8 cellular contexts compared by ENCODE assay signal in the genomic region with DNA sequence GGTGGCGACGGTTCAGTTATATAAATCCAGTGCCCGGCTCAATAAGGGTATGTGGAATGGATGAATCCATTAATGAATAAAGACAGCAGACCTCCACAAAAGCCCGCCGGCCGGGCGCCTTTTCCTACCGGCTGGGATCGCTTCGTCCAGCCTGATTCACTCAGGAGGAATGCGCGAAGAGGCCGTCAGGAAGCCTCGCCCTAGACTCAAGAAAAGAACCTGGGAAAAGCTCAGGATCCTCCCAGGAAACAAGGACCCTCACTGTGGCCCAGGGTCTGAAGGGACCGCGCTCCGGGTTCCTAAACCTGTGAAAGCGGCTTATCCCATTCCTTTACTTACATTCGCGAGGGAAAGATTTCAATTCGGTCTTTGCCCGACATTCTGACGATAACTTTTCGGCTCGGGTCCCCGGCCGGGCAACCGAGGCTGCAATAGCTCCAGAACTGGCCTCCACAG. TPM values are rescaled to one million over a fixed set of nuclear protein-coding genes. Genes with fewer than 3 reads are reported as not detected.
DNase-seq lines count a peak whose midpoint lies in the region; ATAC-seq and TF ChIP-seq lines count a peak whose summit lies in the region.

No MANE protein-coding gene starts in this region.

- H2BK5ac ChIP-seq in mesenchymal stem cell (ENCODE audit: low read depth, low read length, poor library complexity, severe bottlenecking) = peak overlapping the region; percentile 80

- POLR2A ChIA-PET in activated CD4-positive, alpha-beta T cell treated with anti-CD3 and anti-CD28 coated beads for 36 hours (lab: Charles Lee) = interaction anchor here (0.7 to 1.2 kb wide), 4 partner anchors 66 to 457 kb away, joined by 3 to 4 read pairs (median 3); partner anchors contain the start of genes RDH11 and ZFYVE26

- TF ChIP-seq CTCF in coronary artery (IDR thresholded peaks at IDR 0.05) (no peak), GM13977 (IDR thresholded peaks at IDR 0.05; ENCODE audit: extremely low read depth, insufficient read depth, missing control alignments) (no peak)

- no peak overlapping the region for H2BK15ac ChIP-seq in mesenchymal stem cell (ENCODE audit: low read depth, poor library complexity, severe bottlenecking)

- no peak for ATAC-seq in activated CD4-positive, alpha-beta T cell treated with anti-CD3 and anti-CD28 coated beads for 36 hours

- H3K4me1 ChIP-seq in mesenchymal stem cell (ENCODE audit: control insufficient read depth, insufficient read depth, low read depth, low read length) = peaks cover 8% of the 10 kb centered on the region

- peak overlapping the region in 1 of 2 experiments; percentile 77 for H3K14ac ChIP-seq in mesenchymal stem cell (ENCODE audit: low read length in 2 of 2)

- peak overlapping the region; percentile 71 for H2BK120ac ChIP-seq in mesenchymal stem cell (ENCODE audit: low read depth, low read length)

- CTCF ChIA-PET in activated CD4-positive, alpha-beta T cell treated with anti-CD3 and anti-CD28 coated beads for 36 hours (lab: Charles Lee) = interaction anchor here (0.6 to 2.6 kb wide), 27 partner anchors 8 to 1502 kb away, joined by 3 to 19 read pairs (median 3); partner anchors contain the start of genes GPHN and PALS1

- H3K9ac ChIP-seq in mesenchymal stem cell (ENCODE audit: low read length) = peak overlapping the region; percentile 95

- H2AK5ac ChIP-seq in mesenchymal stem cell (ENCODE audit: low read length, severe bottlenecking) = no peak overlapping the region

- peaks cover 56% of the 10 kb centered on the region for H3K4me1 Mint-ChIP-seq in activated CD4-positive, alpha-beta T cell treated with anti-CD3 and anti-CD28 coated beads for 36 hours

- no peaks in the 10 kb centered on the region for H3K9me3 Mint-ChIP-seq in activated CD4-positive, alpha-beta T cell treated with anti-CD3 and anti-CD28 coated beads for 36 hours (ENCODE audit: low read depth)

- in situ Hi-C loops in GM13977 (cut with MboI; ENCODE audit: low pct_unique_long_range_greater_than_20kb, low sequenced_read_pairs, unreplicated experiment) = no loop called here

- peak overlapping the region; percentile 98 for H3K27ac Mint-ChIP-seq in activated CD4-positive, alpha-beta T cell treated with anti-CD3 and anti-CD28 coated beads for 36 hours

- H4K8ac ChIP-seq in mesenchymal stem cell (ENCODE audit: low read length) = peak overlapping the region; percentile 72

- DNase-seq in activated CD4-positive, alpha-beta T cell treated with anti-CD3 and anti-CD28 coated beads for 36 hours = no peak
- DNase-seq in activated CD4-positive, alpha-beta T cell treated with anti-CD3 and anti-CD28 coated beads for 4 hours = no peak
- DNase-seq in NCI-H69 (lab: John Stamatoyannopoulos, UW) (peak; percentile 55), coronary artery (ENCODE audit: low spot score) (no peak), mesenchymal stem cell (peak; percentile 76), epidermal melanocyte (ENCODE audit: insufficient read length, low spot score) (no peak), mesenteric fat pad (ENCODE audit: low spot score) (no peak), GM13977 (ENCODE audit: low spot score) (no peak)

- H4K91ac ChIP-seq in mesenchymal stem cell (ENCODE audit: low read length) = no peak overlapping the region

- peaks cover 1% of the 10 kb centered on the region for H3K79me1 ChIP-seq in mesenchymal stem cell (replicated peaks; ENCODE audit: low read length, poor library complexity, severe bottlenecking)

- H3K36me3 ChIP-seq in mesenchymal stem cell (ENCODE audit: control insufficient read depth in 1 of 2, insufficient read depth in 2 of 2, low read depth in 1 of 2, low read length in 2 of 2) = peaks cover 0 to 11% of the 10 kb centered on the region in 2 experiments

- H2AFZ ChIP-seq in mesenchymal stem cell (ENCODE audit: low read depth, low read length) = peak overlapping the region; percentile 69

- intact Hi-C loops in activated CD4-positive, alpha-beta T cell treated with anti-CD3 and anti-CD28 coated beads for 36 hours (cut with DNase I, micrococcal nuclease) = loop anchor here (1.0 to 5.0 kb wide), 5 partner anchors 118 to 863 kb away; partner anchors contain the start of genes PALS1 (in 2 of the 2), GARIN2 (in 1 of the 2), GPHN (in 1 of the 2) and PIGH (in 1 of the 2)

- no peaks in the 10 kb centered on the region for H3K27me3 Mint-ChIP-seq in activated CD4-positive, alpha-beta T cell treated with anti-CD3 and anti-CD28 coated beads for 36 hours

- peak overlapping the region; percentile 98 for H3K4me3 Mint-ChIP-seq in activated CD4-positive, alpha-beta T cell treated with anti-CD3 and anti-CD28 coated beads for 36 hours

- H3K9me3 ChIP-seq in mesenchymal stem cell (ENCODE audit: control insufficient read depth, low read length) = no peaks in the 10 kb centered on the region

- under 1% methylated on average over 28 of the region's 28 CpGs for WGBS in mesenchymal stem cell

- H3K18ac ChIP-seq in mesenchymal stem cell (ENCODE audit: low read depth in 1 of 2, low read length in 2 of 2) = peak overlapping the region; percentile 52 to 64

- H3K4me3 ChIP-seq in coronary artery = peak overlapping the region; percentile 92
- H3K4me3 ChIP-seq in mesenchymal stem cell (ENCODE audit: insufficient read depth in 1 of 2, low read depth in 1 of 2, low read length in 2 of 2) = peak overlapping the region; percentile 74 to 94

- peak overlapping the region; percentile 54 to 95 for H3K4ac ChIP-seq in mesenchymal stem cell (ENCODE audit: low read depth in 1 of 2, low read length in 2 of 2)

- H3K27ac ChIP-seq in coronary artery (peak overlapping the region; percentile 68 to 89), mesenchymal stem cell (ENCODE audit: low read length, poor library complexity, severe bottlenecking) (peak overlapping the region; percentile 98)

- H3K36me3 Mint-ChIP-seq in activated CD4-positive, alpha-beta T cell treated with anti-CD3 and anti-CD28 coated beads for 36 hours (ENCODE audit: low read depth) = peaks cover 25% of the 10 kb centered on the region

- peak overlapping the region; percentile 58 for H3K4me2 ChIP-seq in mesenchymal stem cell (ENCODE audit: low read length, poor library complexity, severe bottlenecking)

- no peak overlapping the region for H2BK12ac ChIP-seq in mesenchymal stem cell (ENCODE audit: low read length in 2 of 2)

- no peaks in the 10 kb centered on the region for H3K27me3 ChIP-seq in mesenchymal stem cell (ENCODE audit: control insufficient read depth in 1 of 2, insufficient read depth in 1 of 2, low read length in 2 of 2)

- H3K23ac ChIP-seq in mesenchymal stem cell (ENCODE audit: low read length in 2 of 2) = no peak overlapping the region

RNA-seq across cellular contexts. Expression of gene ATP6V1D, which starts 0.3 kb away (rescaled TPM):
- 10 to 100 TPM; 23.3 to 26.7 TPM for total RNA-seq in activated CD4-positive, alpha-beta T cell treated with anti-CD3 and anti-CD28 coated beads for 36 hours
- 73.0 TPM for polyA plus RNA-seq in mesenchymal stem cell (2013, experiment 1 of 2)
- polyA plus RNA-seq in mesenchymal stem cell (2013, experiment 2 of 2) = 73.1 TPM
- 65.9 TPM for total RNA-seq in mesenteric fat pad

RNA-seq across cellular contexts. Expression of gene EIF2S1, which starts 0.8 kb away (rescaled TPM):
- 100 to 1,000 TPM; 212 to 233 TPM for total RNA-seq in activated CD4-positive, alpha-beta T cell treated with anti-CD3 and anti-CD28 coated beads for 36 hours
- polyA plus RNA-seq in mesenchymal stem cell (2013, experiment 1 of 2) = 38.2 TPM
- polyA plus RNA-seq in mesenchymal stem cell (2013, experiment 2 of 2) = 38.2 TPM
- 91.2 TPM for total RNA-seq in mesenteric fat pad

RNA-seq across cellular contexts. Expression of gene PLEK2, which starts 52.6 kb away (rescaled TPM):
- total RNA-seq in activated CD4-positive, alpha-beta T cell treated with anti-CD3 and anti-CD28 coated beads for 36 hours = 1 to 10 TPM; 2.9 to 5.1 TPM
- polyA plus RNA-seq in mesenchymal stem cell (2013, experiment 1 of 2) = 1.3 TPM
- 1.3 TPM for polyA plus RNA-seq in mesenchymal stem cell (2013, experiment 2 of 2)
- 0.64 TPM for total RNA-seq in mesenteric fat pad

Comparison
In these comparisons a context has a peak if more than half of its experiments do, and no peak if none do; other contexts are left out.
1. DNase-seq: peak in NCI-H69 (single experiment) and mesenchymal stem cell (single experiment); none in activated CD4-positive, alpha-beta T cell treated with anti-CD3 and anti-CD28 coated beads for 36 hours (single experiment), activated CD4-positive, alpha-beta T cell treated with anti-CD3 and anti-CD28 coated beads for 4 hours (0 of 2), coronary artery (single experiment), epidermal melanocyte (single experiment), mesenteric fat pad (single experiment) and GM13977 (single experiment).